In the genomic region with DNA sequence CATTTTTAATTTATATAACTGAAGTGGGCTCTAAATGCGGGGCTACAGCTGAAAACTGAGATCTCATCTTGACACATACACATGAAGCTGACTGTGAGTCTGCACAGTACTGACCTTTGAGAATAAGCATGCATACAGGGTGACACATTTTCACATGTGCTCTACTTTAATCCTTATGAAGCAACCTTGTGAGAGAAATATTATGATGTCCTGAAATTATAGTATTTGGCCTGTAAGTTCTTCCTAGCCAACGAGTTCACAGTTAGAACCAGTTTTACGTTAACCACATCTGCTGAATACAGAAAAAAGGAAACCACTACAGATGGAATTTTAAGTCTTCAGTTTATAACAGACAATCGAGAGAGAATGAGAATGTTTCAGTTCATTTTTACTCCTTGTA, we compare ENCODE assay signal across 12 cellular contexts.
A peak's percentile ranks its signal among the peaks of the same experiment; 100 is the strongest.
DNase-seq lines count a peak whose midpoint lies in the region; ATAC-seq and TF ChIP-seq lines count a peak whose summit lies in the region.
"Had no signal": no experiment of that assay in that cellular context is flagged by ENCODE, and none has a peak within 500 bp of the region (broad histone marks: within the 10 kb centered on the region; RNA-seq: fewer than 3 reads in every experiment).

No MANE protein-coding gene starts in this region.

- peak; percentile 91 to 94 (median 94) for ATAC-seq in psoas muscle
- no peak for ATAC-seq in left lung

- H3K27ac ChIP-seq in HEK293 (ENCODE audit: extremely low read depth, low read depth, low read length) (no peak overlapping the region), psoas muscle (peak overlapping the region; percentile 74), left lung (no peak overlapping the region)
- H3K27ac ChIP-seq: HL-60 had no signal

- DNase-seq in ELR (ENCODE audit: low read depth) (peak; percentile 45), amniotic epithelial cell (ENCODE audit: low read depth) (peak; percentile 93), psoas muscle (no peak), left lung (no peak), posterior vena cava (ENCODE audit: low spot score) (no peak), activated gamma-delta T cell treated with Interleukin-2 at 50 U/mL for 16 hours (no peak)
- no peak for DNase-seq in stimulated activated CD4-positive, alpha-beta T cell treated with anti-CD3 and anti-CD28 coated beads, Interleukin-4, amount 100 ng/mL, for 1 hour
- DNase-seq: cortex of kidney, NCI-H1930, right cardiac atrium had no signal

- H3K4me1 ChIP-seq in HEK293 (ENCODE audit: control insufficient read depth, insufficient read depth, low read length), result peaks cover 27% of the 10 kb centered on the region; the same call in 1 of the 2 replicates
- peaks cover 54% of the 10 kb centered on the region for H3K4me1 ChIP-seq in psoas muscle
- peaks cover 14 to 36% of the 10 kb centered on the region in 2 donors for H3K4me1 ChIP-seq in left lung

- intact Hi-C loops in psoas muscle (cut with DNase I), result loop anchor here in 1 of 2 donors (10.0 kb wide), 1 partner anchor 69 kb away; no protein-coding TSS in a partner anchor
- intact Hi-C loops in left lung (cut with DNase I), result no loop called here
- intact Hi-C loops in posterior vena cava (cut with DNase I), result no loop called here

- WGBS in psoas muscle, 3 donors, result 46 to 68% (median 46%) methylated on average over 4 of the region's 4 CpGs

- H3K9me3 ChIP-seq in HEK293 (ENCODE audit: control insufficient read depth, insufficient read depth, low read depth, low read length) (no peaks in the 10 kb centered on the region), psoas muscle (no peaks in the 10 kb centered on the region), left lung (no peaks in the 10 kb centered on the region)

- no peaks in the 10 kb centered on the region for H3K36me3 ChIP-seq in HEK293 (ENCODE audit: control insufficient read depth in 2 of 2, insufficient read depth in 1 of 2, low read length in 2 of 2)
- no peaks in the 10 kb centered on the region for H3K36me3 ChIP-seq in psoas muscle (ENCODE audit: insufficient read depth in 1 of 2, low read depth in 1 of 2)
- no peaks in the 10 kb centered on the region for H3K36me3 ChIP-seq in left lung

- no peak for TF ChIP-seq CTCF in HEK293 (tag by site-specific recombination; IDR thresholded peaks at IDR 0.05)
- no peak for TF ChIP-seq CTCF in psoas muscle (IDR thresholded peaks at IDR 0.05)
- TF ChIP-seq CTCF in left lung (IDR thresholded peaks at IDR 0.05), result no peak

- H3K27me3 ChIP-seq in psoas muscle (ENCODE audit: insufficient read depth in 3 of 3, low read length in 2 of 3) (no peaks in the 10 kb centered on the region), left lung (no peaks in the 10 kb centered on the region)

- CTCF ChIA-PET in HEK293 (lab: Yijun Ruan, JAX), result interaction anchor here (0.7 kb wide), 1 partner anchor 26 kb away, joined by 4 read pairs; no protein-coding TSS in a partner anchor

- H3K4me3 ChIP-seq in HEK293 (ENCODE audit: low read depth, low read length), result no peak overlapping the region
- H3K4me3 ChIP-seq in psoas muscle, result no peak overlapping the region
- no peak overlapping the region for H3K4me3 ChIP-seq in left lung

- POLR2A ChIA-PET in HEK293 (lab: Yijun Ruan, JAX), result no interaction called here

TF ChIP-seq in HEK293, 187 proteins besides CTCF, POLR2A, EP300 and RAD21:
- TF ChIP-seq, protein P1, sequence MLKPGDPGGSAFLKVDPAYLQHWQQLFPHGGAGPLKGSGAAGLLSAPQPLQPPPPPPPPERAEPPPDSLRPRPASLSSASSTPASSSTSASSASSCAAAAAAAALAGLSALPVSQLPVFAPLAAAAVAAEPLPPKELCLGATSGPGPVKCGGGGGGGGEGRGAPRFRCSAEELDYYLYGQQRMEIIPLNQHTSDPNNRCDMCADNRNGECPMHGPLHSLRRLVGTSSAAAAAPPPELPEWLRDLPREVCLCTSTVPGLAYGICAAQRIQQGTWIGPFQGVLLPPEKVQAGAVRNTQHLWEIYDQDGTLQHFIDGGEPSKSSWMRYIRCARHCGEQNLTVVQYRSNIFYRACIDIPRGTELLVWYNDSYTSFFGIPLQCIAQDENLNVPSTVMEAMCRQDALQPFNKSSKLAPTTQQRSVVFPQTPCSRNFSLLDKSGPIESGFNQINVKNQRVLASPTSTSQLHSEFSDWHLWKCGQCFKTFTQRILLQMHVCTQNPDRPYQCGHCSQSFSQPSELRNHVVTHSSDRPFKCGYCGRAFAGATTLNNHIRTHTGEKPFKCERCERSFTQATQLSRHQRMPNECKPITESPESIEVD (tag by site-specific recombination; IDR thresholded peaks at IDR 0.05), result peak; percentile 46; the same call in 1 of the 2 replicates
- TF ChIP-seq ZNF610 (tag by site-specific recombination; IDR thresholded peaks at IDR 0.05; ENCODE audit: borderline replicate concordance) (no peak), ZNF146 (tag by site-specific recombination; IDR thresholded peaks at IDR 0.05) (0 out of 2 replicates have a peak, but pooled peaks have one; percentile 6), MEIS1 (CRISPR knock-in tag; IDR thresholded peaks at IDR 0.05; ENCODE audit: borderline replicate concordance) (no peak)

Comparison
In these comparisons a context has a peak if more than half of its experiments do, and no peak if none do; other contexts are left out.
1. DNase-seq: peak in ELR (single experiment) and amniotic epithelial cell (single experiment); none in psoas muscle (0 of 2), stimulated activated CD4-positive, alpha-beta T cell treated with anti-CD3 and anti-CD28 coated beads, Interleukin-4, amount 100 ng/mL, for 1 hour (single experiment), left lung (0 of 2), posterior vena cava (single experiment) and activated gamma-delta T cell treated with Interleukin-2 at 50 U/mL for 16 hours (single experiment).